Comparison of ENCODE assay signal across 8 cellular contexts in the genomic region with DNA sequence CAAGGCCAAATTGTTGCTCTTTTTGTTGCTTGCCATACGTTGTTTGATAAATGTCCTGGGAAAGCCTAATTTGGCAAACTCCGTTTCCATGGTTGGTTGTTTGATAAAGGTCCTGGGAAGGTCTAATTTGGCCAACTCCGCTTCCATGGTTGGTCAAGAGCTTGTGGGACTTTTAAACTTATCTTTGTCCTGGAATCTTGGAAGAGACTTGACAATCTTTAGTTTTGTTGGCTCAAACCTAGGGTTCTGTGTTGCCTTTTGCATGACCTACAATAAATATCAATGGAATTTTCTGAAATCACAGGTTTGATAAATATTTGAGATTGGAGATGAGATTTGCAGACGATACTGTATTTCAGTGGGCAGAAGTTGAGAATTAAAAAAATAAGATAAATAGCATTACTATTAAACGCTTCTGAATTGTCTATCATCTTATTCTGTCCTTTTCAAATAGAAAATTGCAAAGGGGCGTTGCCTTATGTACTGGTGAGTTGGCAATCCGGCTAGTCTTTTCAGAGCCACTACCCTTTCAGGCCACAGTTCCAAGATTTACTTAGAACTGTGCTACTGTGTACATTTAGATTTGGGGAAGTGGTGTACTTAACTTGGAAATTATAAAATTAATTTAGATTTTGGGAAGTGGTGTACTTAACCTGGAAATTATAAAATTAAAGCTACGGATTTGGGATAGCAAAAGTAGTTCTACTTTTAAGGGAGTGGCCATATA. TPM values are rescaled to one million over a fixed set of nuclear protein-coding genes. Genes with fewer than 3 reads are reported as not detected.
A peak's percentile ranks its signal among the peaks of the same experiment; 100 is the strongest.
DNase-seq lines count a peak whose midpoint lies in the region; ATAC-seq, FAIRE-seq and TF ChIP-seq lines count a peak whose summit lies in the region.

No MANE protein-coding gene starts in this region.

- no peak overlapping the region for H2BK15ac ChIP-seq in mesenchymal stem cell (ENCODE audit: low read depth, poor library complexity, severe bottlenecking)

- no peak for DNase-seq in AG09309 (ENCODE audit: low read depth)
- peak; percentile 45 for DNase-seq in OCI-LY7 (ENCODE audit: low spot score)
- DNase-seq in mesenchymal stem cell = peak; percentile 68
- no peak for DNase-seq in H4 (ENCODE audit: low spot score)

- BruUV-seq in OCI-LY7 (replicated peaks; lab: Mats Ljungman, UMichigan) = no TSS peak

- intact Hi-C loops in OCI-LY7 (cut with micrococcal nuclease; ENCODE audit: unreplicated experiment) = loop anchor here (2.0 kb wide), 1 partner anchor 30 kb away; the partner anchor contains the start of gene RPL34

- H3K4me3 ChIP-seq in AG09309 (ENCODE audit: control insufficient read depth, low read depth, low read length) (peak overlapping the region; percentile 94), OCI-LY7 (ENCODE audit: low read depth, low read length, poor library complexity, severe bottlenecking) (peak overlapping the region; percentile 77), mesenchymal stem cell (ENCODE audit: insufficient read depth in 1 of 2, low read depth in 1 of 2, low read length in 2 of 2) (peak overlapping the region; percentile 83 to 95), urinary bladder (ENCODE audit: low read depth, low read length) (peak overlapping the region; percentile 73)

- H3K9me3 ChIP-seq in OCI-LY7 (ENCODE audit: low read length) (no peaks in the 10 kb centered on the region), mesenchymal stem cell (ENCODE audit: control insufficient read depth, low read length) (no peaks in the 10 kb centered on the region)

- no peaks in the 10 kb centered on the region for H3K9me2 ChIP-seq in OCI-LY7 (ENCODE audit: insufficient read depth, low read length)

- peak overlapping the region in 1 of 2 experiments; percentile 35 for H3K14ac ChIP-seq in mesenchymal stem cell (ENCODE audit: low read length in 2 of 2)

- H3K79me1 ChIP-seq in mesenchymal stem cell (replicated peaks; ENCODE audit: low read length, poor library complexity, severe bottlenecking) = no peaks in the 10 kb centered on the region

- CTCF ChIA-PET in OCI-LY7 (lab: Charles Lee; ENCODE audit: unreplicated experiment) = no interaction called here

- H3K4me1 ChIP-seq in OCI-LY7 (ENCODE audit: insufficient read depth, low read length, poor library complexity, severe bottlenecking) (peaks cover 14% of the 10 kb centered on the region), mesenchymal stem cell (ENCODE audit: control insufficient read depth, insufficient read depth, low read depth, low read length) (peaks cover 5% of the 10 kb centered on the region), urinary bladder (ENCODE audit: insufficient read depth) (no peaks in the 10 kb centered on the region)

- H3K79me2 ChIP-seq in OCI-LY7 (ENCODE audit: insufficient read depth, low read depth, low read length) = peaks cover 46% of the 10 kb centered on the region

- no peaks in the 10 kb centered on the region for H3K27me3 ChIP-seq in mesenchymal stem cell (ENCODE audit: control insufficient read depth in 1 of 2, insufficient read depth in 1 of 2, low read length in 2 of 2)

- H4K8ac ChIP-seq in mesenchymal stem cell (ENCODE audit: low read length) = peak overlapping the region; percentile 99

- H2AFZ ChIP-seq in OCI-LY7 (ENCODE audit: low read length) = peak overlapping the region; percentile 98; the same call in 1 of the 2 replicates
- H2AFZ ChIP-seq in mesenchymal stem cell (ENCODE audit: low read depth, low read length) = no peak overlapping the region

- H2BK12ac ChIP-seq in mesenchymal stem cell (ENCODE audit: low read length in 2 of 2) = no peak overlapping the region

- peaks cover 38% of the 10 kb centered on the region for H3K36me3 ChIP-seq in OCI-LY7 (ENCODE audit: insufficient read depth, low read length)
- peaks cover 5 to 16% of the 10 kb centered on the region in 2 experiments for H3K36me3 ChIP-seq in mesenchymal stem cell (ENCODE audit: control insufficient read depth in 1 of 2, insufficient read depth in 2 of 2, low read depth in 1 of 2, low read length in 2 of 2)
- no peaks in the 10 kb centered on the region for H3K36me3 ChIP-seq in urinary bladder (ENCODE audit: insufficient read depth)

- H3K4me2 ChIP-seq in OCI-LY7 (ENCODE audit: low read length) (peak overlapping the region; percentile 79), mesenchymal stem cell (ENCODE audit: low read length, poor library complexity, severe bottlenecking) (peak overlapping the region; percentile 49)

- H3K18ac ChIP-seq in mesenchymal stem cell (ENCODE audit: low read depth in 1 of 2, low read length in 2 of 2) = peak overlapping the region in 1 of 2 experiments; percentile 92

- WGBS in mesenchymal stem cell = 7% methylated on average over 6 of the region's 8 CpGs
- 5% methylated on average over 8 of the region's 8 CpGs for WGBS in urinary bladder

- peak overlapping the region; percentile 86 for H4K91ac ChIP-seq in mesenchymal stem cell (ENCODE audit: low read length)

- peaks cover 8% of the 10 kb centered on the region; the same call in 1 of the 2 replicates for H4K20me1 ChIP-seq in OCI-LY7 (ENCODE audit: insufficient read depth, low read length)

- peak overlapping the region; percentile 100 for H2AK5ac ChIP-seq in mesenchymal stem cell (ENCODE audit: low read length, severe bottlenecking)

- H3K23ac ChIP-seq in mesenchymal stem cell (ENCODE audit: low read length in 2 of 2) = no peak overlapping the region

- FAIRE-seq in colon (lab: Jason Lieb, UNC) = peak; percentile 38

- ATAC-seq in GM19328 (IDR thresholded peaks at IDR 0.05; ENCODE audit: unreplicated experiment) (peak; percentile 26), GM21360 (IDR thresholded peaks at IDR 0.05; ENCODE audit: unreplicated experiment) (no peak)

- no peak overlapping the region for H2BK120ac ChIP-seq in mesenchymal stem cell (ENCODE audit: low read depth, low read length)

- peak overlapping the region; percentile 54 for H3K27ac ChIP-seq in OCI-LY7 (ENCODE audit: low read depth, low read length, poor library complexity, severe bottlenecking)
- peak overlapping the region; percentile 87 for H3K27ac ChIP-seq in mesenchymal stem cell (ENCODE audit: low read length, poor library complexity, severe bottlenecking)
- no peak overlapping the region for H3K27ac ChIP-seq in urinary bladder (ENCODE audit: low read depth)

- peak overlapping the region; percentile 98 for H3K9ac ChIP-seq in mesenchymal stem cell (ENCODE audit: low read length)

- H2BK5ac ChIP-seq in mesenchymal stem cell (ENCODE audit: low read depth, low read length, poor library complexity, severe bottlenecking) = peak overlapping the region; percentile 94

- peak overlapping the region; percentile 81 to 94 for H3K4ac ChIP-seq in mesenchymal stem cell (ENCODE audit: low read depth in 1 of 2, low read length in 2 of 2)

- no peak for TF ChIP-seq CTCF in AG09309 (IDR thresholded peaks at IDR 0.05; ENCODE audit: control insufficient read depth, insufficient read depth, low read depth, low read length, missing control alignments)
- no peak for TF ChIP-seq CTCF in OCI-LY7 (conservative IDR thresholded peaks at IDR 0.05; ENCODE audit: low read length)

- POLR2A ChIA-PET in OCI-LY7 (lab: Charles Lee) = interaction anchor here (0.6 to 2.4 kb wide), 8 partner anchors 10 to 616 kb away, joined by 4 to 12 read pairs (median 6); partner anchors contain the start of gene RPL34

RNA-seq across cellular contexts. Expression of gene OSTC, which starts 0.8 kb away (rescaled TPM):
- 65.8 and 78.4 TPM in 2 replicates for total RNA-seq in OCI-LY7 (2014; rRNA removed; shearing (Covaris generic))
- total RNA-seq in OCI-LY7 (2022) (108 and 110 TPM in 2 replicates), urinary bladder (150 TPM)
- 469 TPM for polyA plus RNA-seq in mesenchymal stem cell (2013, experiment 1 of 2)
- 482 TPM for polyA plus RNA-seq in mesenchymal stem cell (2013, experiment 2 of 2)
- 98.7 TPM for polyA plus RNA-seq in urinary bladder
- total RNA-seq in H4 (2014; rRNA removed; shearing (Covaris generic)) = 277 and 290 TPM in 2 replicates

RNA-seq across cellular contexts. Expression of gene RPL34, which starts 30.9 kb away (rescaled TPM):
- 1,304 and 1,342 TPM in 2 replicates for total RNA-seq in OCI-LY7 (2014; rRNA removed; shearing (Covaris generic))
- total RNA-seq in OCI-LY7 (2022) = 1,118 and 1,187 TPM in 2 replicates
- polyA plus RNA-seq in mesenchymal stem cell (2013, experiment 1 of 2) = 2,289 TPM
- 2,243 TPM for polyA plus RNA-seq in mesenchymal stem cell (2013, experiment 2 of 2)
- total RNA-seq in urinary bladder = 2,015 TPM
- polyA plus RNA-seq in urinary bladder = 3,590 TPM
- total RNA-seq in H4 (2014; rRNA removed; shearing (Covaris generic)) = 1,239 and 1,294 TPM in 2 replicates

Comparison
In these comparisons a context has a peak if more than half of its experiments do, and no peak if none do; other contexts are left out.
1. DNase-seq: peak in OCI-LY7 (single experiment) and mesenchymal stem cell (single experiment); none in AG09309 (single experiment) and H4 (single experiment).
2. Peak in every context shown above with its lines, with median percentiles within 50 percentile points of each other: H3K4me3 ChIP-seq.